13 cellular contexts compared by ENCODE assay signal in genomic region chr3:39142067-39142466, GRCh38. TPM values are rescaled to one million over a fixed set of nuclear protein-coding genes. Genes with fewer than 3 reads are reported as not detected.
DNase-seq lines count a peak whose midpoint lies in the region; ATAC-seq, FAIRE-seq and TF ChIP-seq lines count a peak whose summit lies in the region.
"Had no signal": no experiment of that assay in that cellular context is flagged by ENCODE, and none has a peak within 500 bp of the region (broad histone marks: within the 10 kb centered on the region; RNA-seq: fewer than 3 reads in every experiment).

No MANE protein-coding gene starts in this region.

- H2BK120ac ChIP-seq in mesendoderm (ENCODE audit: low read depth, low read length): no peak overlapping the region

- peak; percentile 53 for DNase-seq in DMS 273 (lab: John Stamatoyannopoulos, UW; ENCODE audit: unreplicated experiment)
- no peak for DNase-seq in DMS 273 treated with DMSO at 0.1 percent for 48 hours (lab: John Stamatoyannopoulos, UW)
- DNase-seq in SHP77 (lab: John Stamatoyannopoulos, UW): peak; percentile 50 to 71
- no peak for DNase-seq in right atrium auricular region (ENCODE audit: low spot score)
- peak; percentile 89 for DNase-seq in small intestine
- DNase-seq in mesendoderm: no peak
- no peak for DNase-seq in NK-92 treated with Interleukin-12 subunit alpha and Interleukin-12 subunit beta, amount 100 ng/mL, for 24 hours (lab: John Stamatoyannopoulos, UW)
- DNase-seq: activated CD4-positive, alpha-beta T cell treated with anti-CD3 and anti-CD28 coated beads for 36 hours; hypothalamus had no signal

- peak overlapping the region; percentile 42 to 56 for H3K27ac ChIP-seq in right atrium auricular region
- peak overlapping the region; percentile 62 to 88 for H3K27ac ChIP-seq in small intestine (ENCODE audit: low read depth in 1 of 2, low read length in 1 of 2)
- H3K27ac ChIP-seq in mesendoderm (ENCODE audit: low read depth, low read length): no peak overlapping the region
- H3K27ac ChIP-seq: cardiac muscle cell had no signal

- H3K79me2 ChIP-seq in mesendoderm (ENCODE audit: control insufficient read depth, insufficient read depth, low read length): peaks cover 13% of the 10 kb centered on the region

- H3K27me3 ChIP-seq in right atrium auricular region (no peaks in the 10 kb centered on the region), small intestine (ENCODE audit: control insufficient read depth in 2 of 2, insufficient read depth in 2 of 2, low read length in 2 of 2) (no peaks in the 10 kb centered on the region), mesendoderm (ENCODE audit: insufficient read depth, low read length, poor library complexity) (no peaks in the 10 kb centered on the region)
- H3K27me3 ChIP-seq: cardiac muscle cell had no signal

- H2BK5ac ChIP-seq in mesendoderm (ENCODE audit: low read length): no peak overlapping the region

- peaks cover 20% of the 10 kb centered on the region for H3K79me1 ChIP-seq in mesendoderm (ENCODE audit: low read length)

- H3K36me3 ChIP-seq in right atrium auricular region (peaks cover 58% of the 10 kb centered on the region), small intestine (ENCODE audit: control insufficient read depth in 2 of 2, insufficient read depth in 2 of 2, low read length in 2 of 2) (peaks cover 11 to 24% of the 10 kb centered on the region in 2 donors), mesendoderm (ENCODE audit: control insufficient read depth, insufficient read depth, low read length) (peaks cover 18% of the 10 kb centered on the region)

- H3K4me1 ChIP-seq in right atrium auricular region (peaks cover 0 to 84% of the 10 kb centered on the region in 2 donors), small intestine (ENCODE audit: control insufficient read depth in 2 of 2, insufficient read depth in 1 of 2, low read depth in 1 of 2, low read length in 1 of 2) (peaks cover 11 to 25% of the 10 kb centered on the region in 2 donors), mesendoderm (ENCODE audit: control insufficient read depth, low read depth, low read length) (peaks cover 2% of the 10 kb centered on the region)

- H3K18ac ChIP-seq in mesendoderm (ENCODE audit: low read length): no peak overlapping the region

- H3K9me3 ChIP-seq in right atrium auricular region (no peaks in the 10 kb centered on the region), small intestine (ENCODE audit: control insufficient read depth, low read depth) (no peaks in the 10 kb centered on the region)

- no peak overlapping the region for H4K5ac ChIP-seq in mesendoderm (ENCODE audit: low read length)

- no peak overlapping the region for H3K9ac ChIP-seq in mesendoderm (ENCODE audit: low read length)

- H3K4me2 ChIP-seq in mesendoderm (ENCODE audit: low read length): no peak overlapping the region

- no peak overlapping the region for H4K8ac ChIP-seq in mesendoderm (ENCODE audit: low read depth, low read length)

- no peak overlapping the region for H3K4me3 ChIP-seq in right atrium auricular region
- H3K4me3 ChIP-seq in small intestine (ENCODE audit: low read depth in 1 of 2, low read length in 2 of 2): no peak overlapping the region
- H3K4me3 ChIP-seq in mesendoderm (ENCODE audit: low read length): no peak overlapping the region
- H3K4me3 ChIP-seq: cardiac muscle cell had no signal

- TF ChIP-seq CTCF in right atrium auricular region (IDR thresholded peaks at IDR 0.05): no peak

- no peak overlapping the region for H2AK5ac ChIP-seq in mesendoderm (ENCODE audit: low read length)

- no peak for ATAC-seq in activated CD4-positive, CD25-positive, alpha-beta regulatory T cell treated with anti-CD3 and anti-CD28 coated beads, Interleukin-2, amount 50 U/mL, for 24 hours
- ATAC-seq: activated CD4-positive, alpha-beta T cell treated with anti-CD3 and anti-CD28 coated beads for 36 hours had no signal

- FAIRE-seq in small intestine (lab: Jason Lieb, UNC): no peak

- H3K4ac ChIP-seq in mesendoderm (ENCODE audit: low read depth, low read length): no peak overlapping the region

- no peak overlapping the region for H3K56ac ChIP-seq in mesendoderm (ENCODE audit: low read length)

- 32 to 60% (median 37%) methylated on average over 5 of the region's 5 CpGs for WGBS in small intestine, 3 donors
- WGBS in mesendoderm (ENCODE audit: extremely low coverage, insufficient coverage, low lambda C conversion rate): no CpG with 5 or more reads among the region's 5 CpGs

- H2BK15ac ChIP-seq in mesendoderm (replicated peaks; ENCODE audit: low read depth): no peak overlapping the region

- no peak overlapping the region for H3K23ac ChIP-seq in mesendoderm (ENCODE audit: low read length)

RNA-seq across cellular contexts. Expression of gene CSRNP1, which starts 11.3 kb away (rescaled TPM):
- total RNA-seq in right atrium auricular region: 10 to 100 TPM; 48.0 to 49.5 TPM
- polyA plus RNA-seq in small intestine: 10 to 100 TPM; 15.1 to 34.3 (median 17.9) TPM
- 13.7 TPM for polyA plus RNA-seq in mesendoderm (2013, experiment 1 of 2)
- polyA plus RNA-seq in mesendoderm (2013, experiment 2 of 2): 13.9 TPM

RNA-seq across cellular contexts. Expression of gene TTC21A, which starts 34.6 kb away (rescaled TPM):
- 1 to 10 TPM in 1 of 2 donors, under 1 TPM in 1; 0.85 to 1.8 TPM for total RNA-seq in right atrium auricular region
- polyA plus RNA-seq in small intestine: 10 to 100 TPM in 2 of 3 donors, 1 to 10 TPM in 1; 1.7 to 12.7 (median 10.5) TPM
- 0.44 TPM for polyA plus RNA-seq in mesendoderm (2013, experiment 1 of 2)
- 0.39 TPM for polyA plus RNA-seq in mesendoderm (2013, experiment 2 of 2)

RNA-seq across cellular contexts. Expression of gene GORASP1, which starts 34.6 kb away (rescaled TPM):
- 10 to 100 TPM; 34.3 to 38.8 TPM for total RNA-seq in right atrium auricular region
- 10 to 100 TPM; 30.5 to 49.0 (median 35.9) TPM for polyA plus RNA-seq in small intestine
- 12.0 TPM for polyA plus RNA-seq in mesendoderm (2013, experiment 1 of 2)
- 12.0 TPM for polyA plus RNA-seq in mesendoderm (2013, experiment 2 of 2)

RNA-seq across cellular contexts. Expression of gene XIRP1, which starts 50.3 kb away (rescaled TPM):
- total RNA-seq in right atrium auricular region: 1,000 to 10,000 TPM in 1 of 2 donors, 100 to 1,000 TPM in 1; 319 to 1,274 TPM
- polyA plus RNA-seq in small intestine: 1 to 10 TPM in 2 of 3 donors, under 1 TPM in 1; 0.15 to 5.4 (median 1.6) TPM
- polyA plus RNA-seq in mesendoderm (2013, experiment 1 of 2): 0.01 TPM
- 0.03 TPM for polyA plus RNA-seq in mesendoderm (2013, experiment 2 of 2)
- total RNA-seq: A172, NCI-H460 had no signal

Comparison
In these comparisons a context has a peak if more than half of its experiments do, and no peak if none do; other contexts are left out.
1. DNase-seq: peak in DMS 273 (single experiment), SHP77 (2 of 2) and small intestine (single experiment); none in DMS 273 treated with DMSO at 0.1 percent for 48 hours (single experiment), right atrium auricular region (single experiment), mesendoderm (single experiment) and NK-92 treated with Interleukin-12 subunit alpha and Interleukin-12 subunit beta, amount 100 ng/mL, for 24 hours (single experiment).